In the genomic region with DNA sequence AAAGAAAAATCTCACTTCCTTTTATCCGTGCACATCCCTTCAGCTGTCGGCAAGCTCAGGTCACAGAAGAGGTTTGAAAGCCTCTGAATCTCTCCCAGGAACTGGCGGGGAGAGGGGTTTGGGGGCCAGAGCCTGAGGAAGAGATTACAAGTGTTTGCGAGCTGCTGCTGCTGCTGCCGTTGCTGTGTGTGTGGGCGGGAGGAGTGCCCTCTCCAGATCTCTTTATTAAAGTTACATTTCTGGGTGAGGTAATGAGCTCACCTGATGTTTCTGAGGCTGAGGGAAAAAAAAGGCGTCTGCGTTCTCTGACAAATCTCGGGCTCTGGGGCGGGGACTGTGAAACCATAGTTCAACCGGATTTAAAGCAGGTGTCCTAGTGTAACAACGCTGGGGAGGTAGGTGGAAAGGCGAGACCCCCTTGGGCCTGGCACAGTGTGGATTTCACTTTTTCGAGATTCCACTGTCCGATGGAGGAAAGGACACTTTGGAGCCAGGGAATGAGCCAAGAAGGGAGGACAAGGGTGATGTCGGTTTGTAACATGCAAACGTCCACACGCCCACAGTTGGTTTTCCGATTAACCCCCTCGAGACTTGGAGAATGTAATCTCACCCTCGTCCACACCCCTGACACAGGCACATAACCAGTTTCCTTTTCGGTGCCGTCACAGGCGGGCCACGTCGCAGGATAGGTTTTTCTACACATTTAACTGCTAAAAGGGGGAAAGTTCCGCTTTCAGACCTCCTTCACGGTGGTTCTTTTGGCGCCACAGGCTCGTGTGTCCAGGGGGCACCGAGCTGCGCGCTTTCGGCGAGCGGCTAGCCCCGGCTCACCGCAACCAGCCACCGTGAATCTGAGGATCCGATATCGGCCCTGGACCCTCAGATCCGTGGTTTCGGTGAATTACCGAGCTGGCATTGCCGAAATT, we compare ENCODE assay signal across 8 cellular contexts. TPM values are rescaled to one million over a fixed set of nuclear protein-coding genes. Genes with fewer than 3 reads are reported as not detected.
A peak's percentile ranks its signal among the peaks of the same experiment; 100 is the strongest.
DNase-seq lines count a peak whose midpoint lies in the region; ATAC-seq and FAIRE-seq lines count a peak whose summit lies in the region.

No MANE protein-coding gene starts in this region.

- H3K27me3 Mint-ChIP-seq in activated naive CD8-positive, alpha-beta T cell treated with anti-CD3 and anti-CD28 coated beads for 36 hours: peaks cover 18% of the 10 kb centered on the region

- no peak for FAIRE-seq in urothelium cell line (lab: Jason Lieb, UNC)

- H3K36me3 Mint-ChIP-seq in activated naive CD8-positive, alpha-beta T cell treated with anti-CD3 and anti-CD28 coated beads for 36 hours: peaks cover 4% of the 10 kb centered on the region

- H3K27me3 ChIP-seq in H7 (ENCODE audit: control insufficient read depth, insufficient read depth, low read length): peaks cover 19% of the 10 kb centered on the region

- H3K36me3 ChIP-seq in H7 (replicated peaks; ENCODE audit: control insufficient read depth, insufficient read depth, low read length): no peaks in the 10 kb centered on the region

- H3K9me3 Mint-ChIP-seq in activated naive CD8-positive, alpha-beta T cell treated with anti-CD3 and anti-CD28 coated beads for 36 hours: no peaks in the 10 kb centered on the region

- H3K27ac Mint-ChIP-seq in activated naive CD8-positive, alpha-beta T cell treated with anti-CD3 and anti-CD28 coated beads for 36 hours: peak overlapping the region; percentile 99

- H3K4me1 Mint-ChIP-seq in activated naive CD8-positive, alpha-beta T cell treated with anti-CD3 and anti-CD28 coated beads for 36 hours: peaks cover 35% of the 10 kb centered on the region

- intact Hi-C loops in left cardiac atrium (cut with DNase I): loop anchor here in 1 of 2 donors (5.0 kb wide), 1 partner anchor 742 kb away; no protein-coding TSS in a partner anchor
- intact Hi-C loops in posterior cingulate gyrus (cut with DNase I): loop anchor here (5.0 to 10.0 kb wide), 3 partner anchors 498 to 1264 kb away; a partner anchor contains a TSS

- ATAC-seq in left cardiac atrium: peak in 1 of 2 donors; percentile 13

- DNase-seq in GDM1 (lab: John Stamatoyannopoulos, UW): peak; percentile 33
- DNase-seq in H7: peak; percentile 26
- DNase-seq in LoVo (ENCODE audit: low spot score): peak; percentile 80
- peak; percentile 53 for DNase-seq in SKM-1 (lab: John Stamatoyannopoulos, UW; ENCODE audit: unreplicated experiment)
- DNase-seq in activated naive CD8-positive, alpha-beta T cell treated with anti-CD3 and anti-CD28 coated beads for 36 hours: peak; percentile 87
- DNase-seq in left cardiac atrium: peak; percentile 28
- peak in 9 of 10 donors; percentile 13 to 82 (median 34) for DNase-seq in posterior cingulate gyrus
- DNase-seq in urothelium cell line (ENCODE audit: low spot score): peak; percentile 54

- peak overlapping the region; percentile 90 for H3K4me3 Mint-ChIP-seq in activated naive CD8-positive, alpha-beta T cell treated with anti-CD3 and anti-CD28 coated beads for 36 hours

- H3K4me3 ChIP-seq in H7 (ENCODE audit: insufficient read depth, low read depth, low read length): peak overlapping the region; percentile 74

RNA-seq across cellular contexts. Expression of a gene that starts 2.1 kb away (rescaled TPM):
- 21.1 and 35.2 TPM in 2 replicates for total RNA-seq in H7 (2014; rRNA removed; shearing (Covaris generic))
- total RNA-seq in activated naive CD8-positive, alpha-beta T cell treated with anti-CD3 and anti-CD28 coated beads for 36 hours: 10 to 100 TPM; 20.9 to 21.7 TPM
- 1 to 10 TPM; 5.8 to 7.4 TPM for total RNA-seq in left cardiac atrium

Comparison
In these comparisons a context has a peak if more than half of its experiments do, and no peak if none do; other contexts are left out.
1. DNase-seq: peak in every context shown above with its lines; median percentile 87 in activated naive CD8-positive, alpha-beta T cell treated with anti-CD3 and anti-CD28 coated beads for 36 hours; 80 in LoVo; 54 in urothelium cell line; 53 in SKM-1; 34 in posterior cingulate gyrus; 33 in GDM1; 28 in left cardiac atrium; 26 in H7.